ENCODE assay signal across 1 cellular context in the genomic region with DNA sequence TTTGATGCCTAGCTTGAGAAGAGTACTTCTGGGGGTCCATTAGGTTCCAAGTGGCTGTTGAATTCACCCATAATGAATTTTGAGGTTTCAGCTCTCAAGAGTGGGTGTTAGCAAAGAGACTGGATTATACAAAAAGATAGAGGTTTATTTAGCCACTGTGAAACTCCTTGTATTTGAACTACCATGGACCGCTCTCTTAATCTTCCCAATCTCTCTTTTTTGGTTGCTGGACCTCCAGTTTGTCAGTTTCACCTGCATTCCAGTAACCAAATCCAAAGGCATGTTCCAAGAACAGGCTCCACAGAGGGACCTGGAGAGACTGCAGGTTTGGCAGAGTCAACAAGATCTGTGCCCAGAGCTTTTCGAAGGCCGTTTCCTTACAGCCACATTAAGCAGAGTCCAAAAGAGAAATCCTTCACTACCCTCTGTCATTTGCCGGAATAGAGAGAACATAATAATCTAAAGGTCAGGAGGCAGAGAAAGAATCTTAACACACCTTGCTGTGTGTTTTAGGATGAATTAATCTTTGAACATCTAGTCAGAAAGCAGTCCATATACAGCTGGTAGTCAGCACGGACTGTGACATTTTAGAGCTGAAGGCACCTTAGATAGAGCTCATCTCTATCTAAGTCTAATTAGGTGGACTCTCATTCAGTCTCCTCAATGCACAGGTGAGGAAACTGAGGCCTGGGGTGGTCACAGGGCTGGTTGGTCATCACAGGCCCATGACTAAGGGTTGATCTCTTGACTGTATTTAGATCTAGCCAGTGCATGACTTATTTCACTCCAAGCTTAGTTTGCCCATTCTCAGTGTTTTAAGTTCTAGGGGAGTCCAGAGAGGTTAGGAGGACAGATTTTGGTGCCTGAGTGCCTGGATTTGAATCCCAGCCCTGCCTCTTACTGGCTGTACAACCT.
TF ChIP-seq lines count a peak whose summit lies in the region.

No MANE protein-coding gene starts in this region.

TF ChIP-seq in H1, 55 proteins besides CTCF, POLR2A, EP300 and RAD21:
- TF ChIP-seq, protein P1, sequence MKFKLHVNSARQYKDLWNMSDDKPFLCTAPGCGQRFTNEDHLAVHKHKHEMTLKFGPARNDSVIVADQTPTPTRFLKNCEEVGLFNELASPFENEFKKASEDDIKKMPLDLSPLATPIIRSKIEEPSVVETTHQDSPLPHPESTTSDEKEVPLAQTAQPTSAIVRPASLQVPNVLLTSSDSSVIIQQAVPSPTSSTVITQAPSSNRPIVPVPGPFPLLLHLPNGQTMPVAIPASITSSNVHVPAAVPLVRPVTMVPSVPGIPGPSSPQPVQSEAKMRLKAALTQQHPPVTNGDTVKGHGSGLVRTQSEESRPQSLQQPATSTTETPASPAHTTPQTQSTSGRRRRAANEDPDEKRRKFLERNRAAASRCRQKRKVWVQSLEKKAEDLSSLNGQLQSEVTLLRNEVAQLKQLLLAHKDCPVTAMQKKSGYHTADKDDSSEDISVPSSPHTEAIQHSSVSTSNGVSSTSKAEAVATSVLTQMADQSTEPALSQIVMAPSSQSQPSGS (IDR thresholded peaks at IDR 0.05; ENCODE audit: low read length) = no peak
- no peak for TF ChIP-seq BCL11A (IDR thresholded peaks at IDR 0.05; ENCODE audit: low read depth in 2 of 2, low read length in 2 of 2)
- no peak for TF ChIP-seq SP2 (IDR thresholded peaks at IDR 0.05; ENCODE audit: low read length)
- no peak for TF ChIP-seq KDM1A (IDR thresholded peaks at IDR 0.05; ENCODE audit: borderline replicate concordance, low read length)
- no peak for TF ChIP-seq ASH2L (IDR thresholded peaks at IDR 0.05; ENCODE audit: low read length)
- TF ChIP-seq SP4 (IDR thresholded peaks at IDR 0.05; ENCODE audit: low read length) = no peak
- no peak for TF ChIP-seq SAP30 (IDR thresholded peaks at IDR 0.05; ENCODE audit: insufficient read depth, insufficient replicate concordance, low read length)
- no peak for TF ChIP-seq SUZ12 (IDR thresholded peaks at IDR 0.05; ENCODE audit: low read length)
- no peak for TF ChIP-seq HDAC2 (IDR thresholded peaks at IDR 0.05; ENCODE audit: borderline replicate concordance in 1 of 2, low read depth in 2 of 2, low read length in 2 of 2)
- TF ChIP-seq CBX8 (IDR thresholded peaks at IDR 0.05; ENCODE audit: borderline replicate concordance, low read depth, low read length) = no peak
- TF ChIP-seq KDM4A (IDR thresholded peaks at IDR 0.05; ENCODE audit: low read depth, low read length, severe bottlenecking) = no peak
- no peak for TF ChIP-seq FOSL1 (IDR thresholded peaks at IDR 0.05; ENCODE audit: insufficient read depth, low read depth, low read length)
- TF ChIP-seq RNF2 (IDR thresholded peaks at IDR 0.05; ENCODE audit: borderline replicate concordance, low read depth, low read length, missing control alignments, poor library complexity, severe bottlenecking) = no peak
- no peak for TF ChIP-seq ZNF274 (IDR thresholded peaks at IDR 0.05; ENCODE audit: borderline replicate concordance, extremely low read depth, low read length)
- TF ChIP-seq RFX5 (IDR thresholded peaks at IDR 0.05; ENCODE audit: borderline replicate concordance, low read depth, low read length) = no peak
- no peak for TF ChIP-seq RXRA (IDR thresholded peaks at IDR 0.05; ENCODE audit: insufficient read depth, low read depth, low read length)
- no peak for TF ChIP-seq CTBP2 (IDR thresholded peaks at IDR 0.05; ENCODE audit: borderline replicate concordance, insufficient read depth, insufficient read length, low read length)
TF ChIP-seq in H1: peak in this region for 0.
